ENCODE assay signal across 8 cellular contexts in genomic region chr2:160429248-160430000, GRCh38.
DNase-seq lines count a peak whose midpoint lies in the region; ATAC-seq and TF ChIP-seq lines count a peak whose summit lies in the region.

No MANE protein-coding gene starts in this region.

- peak overlapping the region; percentile 94 for H3K27ac Mint-ChIP-seq in activated naive CD4-positive, alpha-beta T cell treated with anti-CD3 and anti-CD28 coated beads, Interleukin-2, amount 50 U/mL, for 24 hours
- peak overlapping the region; percentile 95 for H3K27ac Mint-ChIP-seq in T-helper 17 cell

- DNase-seq in activated naive CD4-positive, alpha-beta T cell (lab: John Stamatoyannopoulos, UW), result no peak
- peak; percentile 82 for DNase-seq in MM.1S
- DNase-seq in T-helper 17 cell, result no peak
- DNase-seq in fibroblast of pulmonary artery (ENCODE audit: low read depth), result peak; percentile 84
- DNase-seq in sigmoid colon, result no peak
- DNase-seq in GM19238 (ENCODE audit: insufficient read length, low spot score), result no peak

- no peak overlapping the region for H3K9ac ChIP-seq in MM.1S (ENCODE audit: low read length)

- H3K27ac ChIP-seq in MM.1S (ENCODE audit: low read length) (no peak overlapping the region), sigmoid colon (peak overlapping the region; percentile 58 to 77 (median 66))

- H4K20me1 ChIP-seq in MM.1S (ENCODE audit: insufficient read depth, low read length), result no peaks in the 10 kb centered on the region

- TF ChIP-seq EP300 in sigmoid colon (IDR thresholded peaks at IDR 0.05), result no peak

- intact Hi-C loops in sigmoid colon (cut with DNase I), result loop anchor here (1.0 to 10.0 kb wide), 2 partner anchors 64 to 155 kb away; partner anchors contain the start of gene RBMS1

- no peak overlapping the region for H2AFZ ChIP-seq in MM.1S (ENCODE audit: low read length)

- H3K9me3 ChIP-seq in MM.1S (replicated peaks; ENCODE audit: insufficient read depth, low read length) (no peaks in the 10 kb centered on the region), T-helper 17 cell (ENCODE audit: control insufficient read depth, low read length, poor library complexity, severe bottlenecking) (no peaks in the 10 kb centered on the region), sigmoid colon (peaks cover 0 to 4% (median 0%) of the 10 kb centered on the region in 4 donors)

- peaks cover 19% of the 10 kb centered on the region for H3F3A ChIP-seq in MM.1S (ENCODE audit: insufficient read depth, low read length)

- H3K27me3 Mint-ChIP-seq in activated naive CD4-positive, alpha-beta T cell treated with anti-CD3 and anti-CD28 coated beads, Interleukin-2, amount 50 U/mL, for 24 hours, result no peaks in the 10 kb centered on the region
- no peaks in the 10 kb centered on the region for H3K27me3 Mint-ChIP-seq in T-helper 17 cell

- no peaks in the 10 kb centered on the region for H3K9me3 Mint-ChIP-seq in activated naive CD4-positive, alpha-beta T cell treated with anti-CD3 and anti-CD28 coated beads, Interleukin-2, amount 50 U/mL, for 24 hours

- H3K36me3 ChIP-seq in MM.1S (replicated peaks; ENCODE audit: insufficient read depth, low read length) (no peaks in the 10 kb centered on the region), sigmoid colon (no peaks in the 10 kb centered on the region)

- peaks cover 16% of the 10 kb centered on the region for H3K36me3 Mint-ChIP-seq in activated naive CD4-positive, alpha-beta T cell treated with anti-CD3 and anti-CD28 coated beads, Interleukin-2, amount 50 U/mL, for 24 hours
- peaks cover 3% of the 10 kb centered on the region for H3K36me3 Mint-ChIP-seq in T-helper 17 cell (ENCODE audit: low read depth)

- H3K4me1 ChIP-seq in MM.1S (ENCODE audit: low read length), result peaks cover 25% of the 10 kb centered on the region
- peaks cover 0 to 62% (median 30%) of the 10 kb centered on the region in 4 donors for H3K4me1 ChIP-seq in sigmoid colon

- peak overlapping the region; percentile 69; the same call in 1 of the 2 replicates for H3K4me2 ChIP-seq in MM.1S (ENCODE audit: low read depth, low read length)

- H3K4me3 Mint-ChIP-seq in activated naive CD4-positive, alpha-beta T cell treated with anti-CD3 and anti-CD28 coated beads, Interleukin-2, amount 50 U/mL, for 24 hours, result peak overlapping the region; percentile 65
- H3K4me3 Mint-ChIP-seq in T-helper 17 cell, result peak overlapping the region; percentile 54

- ATAC-seq in T-helper 17 cell (peak; percentile 57), HG03521 (IDR thresholded peaks at IDR 0.05; ENCODE audit: unreplicated experiment) (no peak)

- TF ChIP-seq CTCF in MM.1S (IDR thresholded peaks at IDR 0.05; ENCODE audit: low read length), result peak; percentile 56
- TF ChIP-seq CTCF in fibroblast of pulmonary artery (IDR thresholded peaks at IDR 0.05; ENCODE audit: low read length, missing control alignments), result peak; percentile 48
- peak; percentile 25 to 60 (median 44) for TF ChIP-seq CTCF in sigmoid colon (IDR thresholded peaks at IDR 0.05)

- TF ChIP-seq POLR2A in sigmoid colon (IDR thresholded peaks at IDR 0.05), result no peak

- no peaks in the 10 kb centered on the region for H3K9me2 ChIP-seq in MM.1S (replicated peaks; ENCODE audit: insufficient read depth, low read length)

- WGBS in sigmoid colon, 2 donors, result 8 to 12% methylated on average over 1 of the region's 1 CpG

- H3K27me3 ChIP-seq in MM.1S (replicated peaks; ENCODE audit: insufficient read depth, low read length), result no peaks in the 10 kb centered on the region
- no peaks in the 10 kb centered on the region for H3K27me3 ChIP-seq in sigmoid colon

- H3K4me1 Mint-ChIP-seq in activated naive CD4-positive, alpha-beta T cell treated with anti-CD3 and anti-CD28 coated beads, Interleukin-2, amount 50 U/mL, for 24 hours, result peaks cover 82% of the 10 kb centered on the region
- H3K4me1 Mint-ChIP-seq in T-helper 17 cell, result peaks cover 37% of the 10 kb centered on the region

- H3K79me2 ChIP-seq in MM.1S (ENCODE audit: low read length), result no peaks in the 10 kb centered on the region

- no peak overlapping the region for H3K4me3 ChIP-seq in MM.1S (ENCODE audit: low read length)
- H3K4me3 ChIP-seq in fibroblast of pulmonary artery (replicated peaks; ENCODE audit: low read depth, low read length), result no peak overlapping the region
- no peak overlapping the region for H3K4me3 ChIP-seq in sigmoid colon

Comparison
In these comparisons a context has a peak if more than half of its experiments do, and no peak if none do; other contexts are left out.
1. DNase-seq: peak in MM.1S (single experiment) and fibroblast of pulmonary artery (single experiment); none in activated naive CD4-positive, alpha-beta T cell (0 of 4), T-helper 17 cell (0 of 3), sigmoid colon (single experiment) and GM19238 (single experiment).
2. Peak in every context shown above with its lines, with median percentiles within 50 percentile points of each other: CTCF ChIP-seq.